ENCODE assay signal across 8 cellular contexts in genomic region chr19:44954649-44955499, GRCh38. TPM values are rescaled to one million over a fixed set of nuclear protein-coding genes. Genes with fewer than 3 reads are reported as not detected.
A peak's percentile ranks its signal among the peaks of the same experiment; 100 is the strongest.
DNase-seq lines count a peak whose midpoint lies in the region; ATAC-seq and TF ChIP-seq lines count a peak whose summit lies in the region.

A gene with protein sequence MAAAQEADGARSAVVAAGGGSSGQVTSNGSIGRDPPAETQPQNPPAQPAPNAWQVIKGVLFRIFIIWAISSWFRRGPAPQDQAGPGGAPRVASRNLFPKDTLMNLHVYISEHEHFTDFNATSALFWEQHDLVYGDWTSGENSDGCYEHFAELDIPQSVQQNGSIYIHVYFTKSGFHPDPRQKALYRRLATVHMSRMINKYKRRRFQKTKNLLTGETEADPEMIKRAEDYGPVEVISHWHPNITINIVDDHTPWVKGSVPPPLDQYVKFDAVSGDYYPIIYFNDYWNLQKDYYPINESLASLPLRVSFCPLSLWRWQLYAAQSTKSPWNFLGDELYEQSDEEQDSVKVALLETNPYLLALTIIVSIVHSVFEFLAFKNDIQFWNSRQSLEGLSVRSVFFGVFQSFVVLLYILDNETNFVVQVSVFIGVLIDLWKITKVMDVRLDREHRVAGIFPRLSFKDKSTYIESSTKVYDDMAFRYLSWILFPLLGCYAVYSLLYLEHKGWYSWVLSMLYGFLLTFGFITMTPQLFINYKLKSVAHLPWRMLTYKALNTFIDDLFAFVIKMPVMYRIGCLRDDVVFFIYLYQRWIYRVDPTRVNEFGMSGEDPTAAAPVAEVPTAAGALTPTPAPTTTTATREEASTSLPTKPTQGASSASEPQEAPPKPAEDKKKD (plus strand): TSS chr19:44955380. CDS start chr19:44955396, 16 bp downstream.

- peaks cover 8% of the 10 kb centered on the region for H3K36me3 ChIP-seq in left ventricle myocardium inferior
- peaks cover 7% of the 10 kb centered on the region for H3K36me3 ChIP-seq in upper lobe of right lung

- H3K27ac ChIP-seq in left ventricle myocardium inferior (replicated peaks) (peak within 1 kb of the TSS; percentile 99), upper lobe of right lung (peak within 1 kb of the TSS; percentile 89)

- H3K27me3 Mint-ChIP-seq in T-helper 17 cell: no peaks in the 10 kb centered on the region
- no peaks in the 10 kb centered on the region for H3K27me3 Mint-ChIP-seq in progenitor cell of endocrine pancreas

- H3K4me3 Mint-ChIP-seq in T-helper 17 cell (peak within 1 kb of the TSS; percentile 100), progenitor cell of endocrine pancreas (ENCODE audit: low read depth) (peak within 1 kb of the TSS; percentile 98)

- intact Hi-C loops in left ventricle myocardium inferior (cut with micrococcal nuclease) (loop anchor here (5.0 kb wide), 1 partner anchor 53 kb away; no protein-coding TSS in a partner anchor), upper lobe of right lung (cut with DNase I) (loop anchor here (10.0 kb wide), 1 partner anchor 50 kb away; the partner anchor contains the start of gene APOE)

- no peak for TF ChIP-seq CTCF in left ventricle myocardium inferior (IDR thresholded peaks at IDR 0.05; ENCODE audit: borderline replicate concordance)
- no peak for TF ChIP-seq CTCF in progenitor cell of endocrine pancreas (IDR thresholded peaks at IDR 0.05; ENCODE audit: unreplicated experiment)
- no peak for TF ChIP-seq CTCF in upper lobe of right lung (IDR thresholded peaks at IDR 0.05)

- H3K27me3 ChIP-seq in left ventricle myocardium inferior (ENCODE audit: low read depth): no peaks in the 10 kb centered on the region
- H3K27me3 ChIP-seq in upper lobe of right lung: no peaks in the 10 kb centered on the region

- H3K4me1 ChIP-seq in left ventricle myocardium inferior (peaks cover 75% of the 10 kb centered on the region), upper lobe of right lung (peaks cover 25% of the 10 kb centered on the region)

- H3K4me1 Mint-ChIP-seq in T-helper 17 cell: peaks cover 43% of the 10 kb centered on the region
- peaks cover 21% of the 10 kb centered on the region for H3K4me1 Mint-ChIP-seq in progenitor cell of endocrine pancreas (ENCODE audit: low read depth)

- H3K36me3 Mint-ChIP-seq in T-helper 17 cell (ENCODE audit: low read depth) (peaks cover 8% of the 10 kb centered on the region), progenitor cell of endocrine pancreas (ENCODE audit: insufficient read depth) (no peaks in the 10 kb centered on the region)

- no peaks in the 10 kb centered on the region for H3K9me3 Mint-ChIP-seq in progenitor cell of endocrine pancreas (ENCODE audit: low read depth)

- H3K9me3 ChIP-seq in T-helper 17 cell (ENCODE audit: control insufficient read depth, low read length, poor library complexity, severe bottlenecking) (no peaks in the 10 kb centered on the region), left ventricle myocardium inferior (replicated peaks) (no peaks in the 10 kb centered on the region), upper lobe of right lung (no peaks in the 10 kb centered on the region)

- peak within 1 kb of the TSS; percentile 95 for H3K4me3 ChIP-seq in left ventricle myocardium inferior
- peak within 1 kb of the TSS; percentile 95 for H3K4me3 ChIP-seq in upper lobe of right lung

- DNase-seq in NCI-H187 (lab: John Stamatoyannopoulos, UW) (peak; percentile 93 to 96), T-helper 17 cell (peak; percentile 91 to 97 (median 95)), amygdala (lab: John Stamatoyannopoulos, UW) (peak; percentile 67 to 98 (median 92)), left ventricle myocardium inferior (peak; percentile 97), progenitor cell of endocrine pancreas (ENCODE audit: low spot score, unreplicated experiment) (peak; percentile 92), upper lobe of right lung (peak; percentile 99)

- ATAC-seq in GM18502 (IDR thresholded peaks at IDR 0.05; ENCODE audit: poor library complexity, unreplicated experiment) (peak; percentile 86), HG02943 (IDR thresholded peaks at IDR 0.05; ENCODE audit: low read depth, unreplicated experiment) (peak; percentile 81), T-helper 17 cell (peak; percentile 92), upper lobe of right lung (peak; percentile 96)

- H3K27ac Mint-ChIP-seq in T-helper 17 cell: peak within 1 kb of the TSS; percentile 99
- peak within 1 kb of the TSS; percentile 99 for H3K27ac Mint-ChIP-seq in progenitor cell of endocrine pancreas

RNA-seq across cellular contexts. Expression of the gene that starts here (rescaled TPM):
- total RNA-seq in T-helper 17 cell (10 to 100 TPM; 76.7 to 78.4 TPM), left ventricle myocardium inferior (89.3 TPM), progenitor cell of endocrine pancreas (95.5 and 98.8 TPM in 2 replicates), upper lobe of right lung (103 TPM)

Comparison
In these comparisons a context has a peak if more than half of its experiments do, and no peak if none do; other contexts are left out.
1. Peak in every context shown above with its lines: DNase-seq, ATAC-seq, H3K4me3 ChIP-seq and H3K27ac ChIP-seq.